27 cellular contexts compared by ENCODE assay signal in the genomic region with DNA sequence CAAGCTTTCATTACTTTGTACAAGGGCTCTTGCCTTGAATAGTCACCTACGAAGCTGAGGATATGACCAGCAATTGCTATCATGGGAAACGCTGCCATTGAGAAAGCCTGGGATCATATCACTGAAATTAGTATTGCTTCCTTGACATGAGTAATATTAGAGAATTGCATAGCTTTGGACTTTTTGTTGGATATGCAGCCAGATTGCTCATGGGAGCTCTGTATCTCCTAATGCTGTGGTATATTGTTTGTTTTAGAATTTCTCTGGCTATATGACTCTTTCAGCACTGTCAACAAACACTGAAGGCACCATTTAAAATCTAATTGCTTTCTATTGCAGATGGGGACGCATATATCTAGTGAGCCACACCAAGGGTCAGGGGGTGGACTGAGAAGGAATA.
"Had no signal": no experiment of that assay in that cellular context is flagged by ENCODE, and none has a peak within 500 bp of the region (broad histone marks: within the 10 kb centered on the region; RNA-seq: fewer than 3 reads in every experiment).

No MANE protein-coding gene starts in this region.

- ATAC-seq: activated CD8-positive, alpha-beta T cell treated with anti-CD3 and anti-CD28 coated beads for 36 hours; activated naive CD4-positive, alpha-beta T cell treated with anti-CD3 and anti-CD28 coated beads, Interleukin-2, amount 50 U/mL, for 72 hours had no signal

- DNase-seq: activated B cell treated with CpG ODN at 0.5 μM for 24 hours; activated CD4-positive, alpha-beta memory T cell treated with anti-CD3 and anti-CD28 coated beads for 36 hours; activated CD4-positive, alpha-beta T cell treated with anti-CD3 and anti-CD28 coated beads for 4 hours; activated CD4-positive, alpha-beta T cell treated with anti-CD3 and anti-CD28 coated beads, Interleukin-2, amount 10 ng/mL, durations not matched to agents 24 days and 14 days; activated CD4-positive, alpha-beta T cell treated with anti-CD3 and anti-CD28 coated beads, Interleukin-2, amount 50 U/mL, for 1 hour; activated CD4-positive, alpha-beta T cell treated with anti-CD3 and anti-CD28 coated beads, Interleukin-2, amount 50 U/mL, for 4 hours; activated CD4-positive, CD25-positive, alpha-beta regulatory T cell treated with anti-CD3 and anti-CD28 coated beads, Interleukin-2, amount 50 U/mL, for 72 hours; activated CD8-positive, alpha-beta memory T cell treated with anti-CD3 and anti-CD28 coated beads, Interleukin-2, amount 50 U/mL, for 4 hours; activated CD8-positive, alpha-beta T cell treated with anti-CD3 and anti-CD28 coated beads for 36 hours; activated effector memory CD4-positive, alpha-beta T cell treated with Interleukin-2 at 50 U/mL for 16 hours; activated gamma-delta T cell treated with Interleukin-2 at 50 U/mL for 16 hours; activated naive CD4-positive, alpha-beta T cell; activated naive CD4-positive, alpha-beta T cell treated with anti-CD3 and anti-CD28 coated beads for 36 hours; activated naive CD4-positive, alpha-beta T cell treated with anti-CD3 and anti-CD28 coated beads, Interleukin-2, amount 50 U/mL, for 16 hours; activated naive CD8-positive, alpha-beta T cell treated with anti-CD3 and anti-CD28 coated beads for 36 hours; activated T-cell treated with anti-CD3 and anti-CD28 coated beads, Interleukin-2, amount 50 U/mL, for 24 hours; activated T-cell treated with anti-CD3 and anti-CD28 coated beads, Interleukin-2, amount 50 U/mL, for 48 hours; adrenal gland; amygdala; anterior cingulate cortex; cerebellar nuclear complex; T-helper 1 cell; T-helper 2 cell; T-helper 9 cell had no signal

- H3K4me3 ChIP-seq: adrenal gland, ascending aorta, cardiac muscle cell had no signal
